ENCODE assay signal across 25 cellular contexts in the genomic region with DNA sequence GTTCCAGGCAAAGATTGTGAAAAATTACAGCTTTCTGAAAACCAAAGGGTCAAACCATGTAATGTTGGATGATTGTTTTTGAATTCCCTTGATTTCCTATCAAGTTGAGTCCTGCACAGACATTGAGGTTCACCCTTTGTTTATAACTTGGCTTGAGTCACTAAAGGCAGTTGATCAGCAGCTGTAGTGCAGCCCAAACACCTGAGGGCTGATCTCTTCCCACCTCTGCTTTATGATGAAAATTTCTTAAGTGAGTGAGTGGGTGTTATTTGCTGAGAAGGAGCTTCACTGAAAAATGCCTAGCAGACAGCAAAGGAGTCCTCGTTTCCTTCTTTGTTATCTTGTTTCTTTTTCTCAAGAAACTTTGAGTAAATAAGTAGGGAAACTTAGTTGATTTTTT. TPM values are rescaled to one million over a fixed set of nuclear protein-coding genes. Genes with fewer than 3 reads are reported as not detected.
A peak's percentile ranks its signal among the peaks of the same experiment; 100 is the strongest.
DNase-seq lines count a peak whose midpoint lies in the region; ATAC-seq, FAIRE-seq and TF ChIP-seq lines count a peak whose summit lies in the region.
"Had no signal": no experiment of that assay in that cellular context is flagged by ENCODE, and none has a peak within 500 bp of the region (broad histone marks: within the 10 kb centered on the region; RNA-seq: fewer than 3 reads in every experiment).

No MANE protein-coding gene starts in this region.

- peaks cover 4% of the 10 kb centered on the region for H3K9me1 ChIP-seq in IMR-90 (ENCODE audit: insufficient read depth, low read length)

- peaks cover 5% of the 10 kb centered on the region; the same call in 1 of the 2 replicates for H3K4me1 ChIP-seq in GM23338 (ENCODE audit: insufficient read depth)
- H3K4me1 ChIP-seq in IMR-90 (ENCODE audit: control insufficient read depth, insufficient read depth, low read length): peaks cover 4% of the 10 kb centered on the region
- H3K4me1 ChIP-seq in OCI-LY7 (ENCODE audit: insufficient read depth, low read length, poor library complexity, severe bottlenecking): no peaks in the 10 kb centered on the region
- H3K4me1 ChIP-seq: lower lobe of right lung, Peyer's patch, prostate gland had no signal

- no peak overlapping the region for H2BK15ac ChIP-seq in IMR-90 (ENCODE audit: low read depth, low read length)

- H3K4me3 ChIP-seq in GM23338: no peak overlapping the region
- no peak overlapping the region for H3K4me3 ChIP-seq in IMR-90 (ENCODE audit: insufficient read depth, low read depth, low read length)
- no peak overlapping the region for H3K4me3 ChIP-seq in bronchial epithelial cell (ENCODE audit: low read depth, low read length)
- no peak overlapping the region for H3K4me3 ChIP-seq in OCI-LY7 (ENCODE audit: low read depth, low read length, poor library complexity, severe bottlenecking)
- H3K4me3 ChIP-seq: lower lobe of right lung, Peyer's patch, prostate gland had no signal

- H3K9ac ChIP-seq in IMR-90 (ENCODE audit: low read depth, low read length): no peak overlapping the region

- intact Hi-C loops in IMR-90 (cut with micrococcal nuclease) (no loop called here), OCI-LY7 (cut with micrococcal nuclease; ENCODE audit: unreplicated experiment) (no loop called here)

- no peak overlapping the region for H2AK5ac ChIP-seq in IMR-90 (ENCODE audit: low read depth, low read length)

- no peak for TF ChIP-seq POLR2A in IMR-90 (IDR thresholded peaks at IDR 0.05; ENCODE audit: low read depth, low read length)

- no peak overlapping the region for H2BK20ac ChIP-seq in IMR-90 (ENCODE audit: low read depth, low read length)

- no peak overlapping the region for H3K23ac ChIP-seq in IMR-90 (ENCODE audit: low read depth, low read length)

- POLR2A ChIA-PET in IMR-90 (lab: Charles Lee; ENCODE audit: unreplicated experiment) (no interaction called here), OCI-LY7 (lab: Charles Lee) (interaction anchor here (0.6 to 0.8 kb wide), 3 partner anchors 14 to 657 kb away, joined by 3 to 5 read pairs (median 3); no protein-coding TSS in a partner anchor)

- peak; percentile 83 for ATAC-seq in GM23338
- no peak for ATAC-seq in IMR-90 (ENCODE audit: low read depth)
- ATAC-seq: activated CD8-positive, alpha-beta T cell treated with anti-CD3 and anti-CD28 coated beads, Interleukin-2, amount 10 ng/mL, durations not matched to agents 7 days and 5 days; lower lobe of right lung; natural killer cell had no signal

- H3K36me3 Mint-ChIP-seq in GM23338 (ENCODE audit: low read depth): no peaks in the 10 kb centered on the region
- H3K36me3 Mint-ChIP-seq: brain, natural killer cell had no signal

- H3K27ac ChIP-seq in GM23338 (ENCODE audit: low read depth) (no peak overlapping the region), IMR-90 (ENCODE audit: insufficient read depth, low read length) (no peak overlapping the region), OCI-LY7 (ENCODE audit: low read depth, low read length, poor library complexity, severe bottlenecking) (no peak overlapping the region)
- H3K27ac ChIP-seq: lower lobe of right lung, Peyer's patch, prostate gland had no signal

- no peak overlapping the region for H4K91ac ChIP-seq in IMR-90 (ENCODE audit: insufficient read depth, low read depth, low read length)

- TF ChIP-seq CTCF in GM23338 (conservative IDR thresholded peaks at IDR 0.05; ENCODE audit: low read depth in 2 of 2) (no peak), IMR-90 (conservative IDR thresholded peaks at IDR 0.05; ENCODE audit: low read depth, low read length) (no peak), bronchial epithelial cell (IDR thresholded peaks at IDR 0.05; ENCODE audit: insufficient read depth, low read length, severe bottlenecking) (no peak), OCI-LY7 (conservative IDR thresholded peaks at IDR 0.05; ENCODE audit: low read length) (no peak)

- no peak overlapping the region for H3K27ac Mint-ChIP-seq in GM23338
- H3K27ac Mint-ChIP-seq: activated CD8-positive, alpha-beta T cell treated with anti-CD3 and anti-CD28 coated beads, Interleukin-2, amount 10 ng/mL, durations not matched to agents 7 days and 5 days; activated T-helper 2 cell treated with anti-CD3 and anti-CD28 coated beads, Interferon-gamma antibody, Interleukin-2, Interleukin-4, amounts not matched to agents 10 μg/mL and 5 μg/mL and 100 μg/mL, durations not matched to agents 14 hours and 24 hours and 36 hours; brain; CD4-positive, alpha-beta T cell; natural killer cell had no signal

- H3K27me3 ChIP-seq in GM23338 (ENCODE audit: insufficient read depth) (no peaks in the 10 kb centered on the region), IMR-90 (ENCODE audit: control insufficient read depth, insufficient read depth, low read length) (no peaks in the 10 kb centered on the region), bronchial epithelial cell (ENCODE audit: control insufficient read depth, insufficient read depth, low read length) (no peaks in the 10 kb centered on the region)
- H3K27me3 ChIP-seq: Peyer's patch had no signal

- peak overlapping the region; percentile 0; the same call in 1 of the 2 replicates for H3K4me2 ChIP-seq in GM23338
- no peak overlapping the region for H3K4me2 ChIP-seq in IMR-90 (ENCODE audit: low read depth, low read length)
- no peak overlapping the region for H3K4me2 ChIP-seq in OCI-LY7 (ENCODE audit: low read length)

- dilution Hi-C loops in IMR-90 (cut with HindIII; ENCODE audit: low sequenced_read_pairs, unreplicated experiment): no loop called here

- BruUV-seq in IMR-90 (replicated peaks; lab: Mats Ljungman, UMichigan) (no TSS peak), OCI-LY7 (replicated peaks; lab: Mats Ljungman, UMichigan) (no TSS peak)

- H2AK9ac ChIP-seq in IMR-90 (replicated peaks; ENCODE audit: low read depth, low read length, poor library complexity): no peak overlapping the region

- no peak overlapping the region for H3K4ac ChIP-seq in IMR-90 (ENCODE audit: low read depth, low read length)

- TF ChIP-seq RAD21 in IMR-90 (IDR thresholded peaks at IDR 0.05; ENCODE audit: low read length): no peak

- peak; percentile 32 for DNase-seq in GM23338 (ENCODE audit: low spot score)
- DNase-seq in IMR-90: peak; percentile 45
- peak; percentile 91 for DNase-seq in bronchial epithelial cell (ENCODE audit: low read depth)
- peak; percentile 37 for DNase-seq in iPS-NIHi11 (ENCODE audit: low spot score)
- no peak for DNase-seq in cerebellum (ENCODE audit: low spot score)
- DNase-seq in NCI-H1436 (lab: John Stamatoyannopoulos, UW): no peak
- no peak for DNase-seq in OCI-LY7 (ENCODE audit: low spot score)
- no peak for DNase-seq in stimulated activated naive CD4-positive, alpha-beta T cell (lab: John Stamatoyannopoulos, UW)
- DNase-seq: activated CD8-positive, alpha-beta T cell treated with anti-CD3 and anti-CD28 coated beads, Interleukin-2, amount 10 ng/mL, durations not matched to agents 7 days and 5 days; activated naive CD4-positive, alpha-beta T cell treated with anti-CD3 and anti-CD28 coated beads, Interleukin-2, amount 50 U/mL, for 16 hours; CD4-positive, alpha-beta T cell; erythroblast; lower lobe of right lung; natural killer cell; NCI-H1092 treated with DMSO at 0.1 percent for 48 hours; NCI-H187; NCI-H524 treated with DMSO at 0.1 percent for 48 hours; occipital lobe; Peyer's patch; SIG-M5; stimulated activated CD4-positive, alpha-beta T cell treated with anti-CD3 and anti-CD28 coated beads, Interleukin-4, amount 100 ng/mL, for 24 hours; trophoblast cell had no signal

- FAIRE-seq in bronchial epithelial cell (lab: Jason Lieb, UNC): no peak

- H3K9me2 ChIP-seq in GM23338 (ENCODE audit: insufficient read depth): 0 out of 2 replicates have a peak, but pooled peaks cover 3% of the 10 kb centered on the region
- H3K9me2 ChIP-seq in OCI-LY7 (ENCODE audit: insufficient read depth, low read length): no peaks in the 10 kb centered on the region

- no CpG with 5 or more reads among the region's 1 CpG for WGBS in IMR-90 (ENCODE audit: extremely low coverage in 2 of 2, insufficient read length in 1 of 2), 2 experiments

- H3K18ac ChIP-seq in IMR-90 (ENCODE audit: low read depth, low read length): no peak overlapping the region

- H4K8ac ChIP-seq in IMR-90 (ENCODE audit: low read depth in 2 of 2, low read length in 2 of 2): no peak overlapping the region

- no peaks in the 10 kb centered on the region; the same call in 2 of the 3 replicates for H3K9me3 Mint-ChIP-seq in GM23338
- H3K9me3 Mint-ChIP-seq: activated T-helper 2 cell treated with anti-CD3 and anti-CD28 coated beads, Interferon-gamma antibody, Interleukin-2, Interleukin-4, amounts not matched to agents 10 μg/mL and 5 μg/mL and 100 μg/mL, durations not matched to agents 14 hours and 24 hours and 36 hours; brain; CD4-positive, alpha-beta T cell; natural killer cell had no signal

- H3K36me3 ChIP-seq in GM23338 (ENCODE audit: insufficient read depth) (no peaks in the 10 kb centered on the region), IMR-90 (ENCODE audit: control insufficient read depth, insufficient read depth, low read length) (no peaks in the 10 kb centered on the region), bronchial epithelial cell (ENCODE audit: control insufficient read depth, insufficient read depth, low read length) (no peaks in the 10 kb centered on the region), OCI-LY7 (ENCODE audit: insufficient read depth, low read length) (no peaks in the 10 kb centered on the region)
- H3K36me3 ChIP-seq: lower lobe of right lung, Peyer's patch, prostate gland had no signal

- no peak overlapping the region for H2BK120ac ChIP-seq in IMR-90 (ENCODE audit: low read depth, low read length)

- H3F3A ChIP-seq in GM23338 (replicated peaks; ENCODE audit: low read depth): 0 out of 2 replicates have a peak, but pooled peaks cover 5% of the 10 kb centered on the region

- H3K27me3 Mint-ChIP-seq in GM23338 (ENCODE audit: insufficient read depth, low read depth, poor library complexity): no peaks in the 10 kb centered on the region
- H3K27me3 Mint-ChIP-seq: CD4-positive, alpha-beta T cell had no signal

- H3K9me3 ChIP-seq in IMR-90 (ENCODE audit: control insufficient read depth, insufficient read depth, low read length): no peaks in the 10 kb centered on the region
- no peaks in the 10 kb centered on the region for H3K9me3 ChIP-seq in OCI-LY7 (ENCODE audit: low read length)
- H3K9me3 ChIP-seq: lower lobe of right lung, Peyer's patch, prostate gland had no signal

- no peak overlapping the region for H2BK5ac ChIP-seq in IMR-90 (ENCODE audit: low read depth, low read length, poor library complexity, severe bottlenecking)

- CTCF ChIA-PET in IMR-90 (lab: Yijun Ruan, JAX) (interaction anchor here (0.6 kb wide), 1 partner anchor 9 kb away, joined by 3 read pairs; no protein-coding TSS in a partner anchor), OCI-LY7 (lab: Charles Lee; ENCODE audit: unreplicated experiment) (no interaction called here)

- in situ Hi-C loops in IMR-90 (cut with MboI; ENCODE audit: low sequenced_read_pairs): no loop called here

- H4K20me1 ChIP-seq in GM23338 (replicated peaks; ENCODE audit: insufficient read depth) (no peaks in the 10 kb centered on the region), IMR-90 (ENCODE audit: insufficient read depth, low read length) (peaks cover 3% of the 10 kb centered on the region; the same call in 1 of the 2 replicates), OCI-LY7 (ENCODE audit: insufficient read depth, low read length) (no peaks in the 10 kb centered on the region)

- H2AFZ ChIP-seq in GM23338: peak overlapping the region; percentile 2; the same call in 1 of the 2 replicates
- H2AFZ ChIP-seq in IMR-90 (replicated peaks; ENCODE audit: low read length, poor library complexity): no peak overlapping the region
- H2AFZ ChIP-seq in OCI-LY7 (ENCODE audit: low read length): no peak overlapping the region

- no peak overlapping the region for H3K14ac ChIP-seq in IMR-90 (replicated peaks; ENCODE audit: low read depth, low read length)

- H4K5ac ChIP-seq in IMR-90 (ENCODE audit: low read depth, low read length): no peak overlapping the region

- 0 out of 4 replicates have a peak, but pooled peaks cover 0 to 4% of the 10 kb centered on the region in 2 experiments for H3K79me1 ChIP-seq in IMR-90 (ENCODE audit: low read depth in 1 of 2, low read length in 2 of 2)

- peaks cover 9% of the 10 kb centered on the region; the same call in 2 of the 3 replicates for H3K4me1 Mint-ChIP-seq in GM23338
- H3K4me1 Mint-ChIP-seq: brain, natural killer cell had no signal

- no peak overlapping the region for H3K4me3 Mint-ChIP-seq in GM23338
- H3K4me3 Mint-ChIP-seq: activated CD8-positive, alpha-beta T cell treated with anti-CD3 and anti-CD28 coated beads, Interleukin-2, amount 10 ng/mL, durations not matched to agents 7 days and 5 days; brain; CD4-positive, alpha-beta T cell; natural killer cell had no signal

- H3K56ac ChIP-seq in IMR-90 (ENCODE audit: extremely low read depth, insufficient read depth, low read length): no peak overlapping the region

- H3K79me2 ChIP-seq in GM23338 (replicated peaks; ENCODE audit: insufficient read depth): no peaks in the 10 kb centered on the region
- no peaks in the 10 kb centered on the region for H3K79me2 ChIP-seq in OCI-LY7 (ENCODE audit: insufficient read depth, low read depth, low read length)

RNA-seq across cellular contexts. Expression of a gene that starts 31.9 kb away (rescaled TPM):
- 14.2 and 21.6 TPM in 2 replicates for total RNA-seq in GM23338 (2014; rRNA removed; shearing (Covaris generic))
- polyA plus RNA-seq in GM23338 (2016; fragmentation: Nextera tagmentation; extraction: Ambion mirVana) (6.3 and 6.7 TPM in 2 replicates), IMR-90 (2012; rRNA removed) (15.7 and 17.0 TPM in 2 replicates)
- total RNA-seq in IMR-90 (2012; rRNA removed) (30.1 and 34.7 TPM in 2 replicates), bronchial epithelial cell (6.3 TPM in 2 replicates), cerebellum (68.8 TPM), OCI-LY7 (2022) (14.7 TPM in 2 replicates)
- 4.2 and 4.9 TPM in 2 replicates for polyA plus RNA-seq in IMR-90 (2012; cell fraction: cytosol; rRNA removed)
- polyA plus RNA-seq in IMR-90 (2012; cell fraction: nucleus; rRNA removed; ENCODE audit: low replicate concordance): 1.8 and 13.4 TPM in 2 replicates
- total RNA-seq in OCI-LY7 (2014; rRNA removed; shearing (Covaris generic)): 3.2 and 4.3 TPM in 2 replicates

Comparison
In these comparisons a context has a peak if more than half of its experiments do, and no peak if none do; other contexts are left out.
1. DNase-seq: peak in GM23338 (single experiment), IMR-90 (single experiment), bronchial epithelial cell (single experiment) and iPS-NIHi11 (single experiment); none in cerebellum (single experiment), NCI-H1436 (single experiment), OCI-LY7 (single experiment) and stimulated activated naive CD4-positive, alpha-beta T cell (0 of 6).